In the genomic region with DNA sequence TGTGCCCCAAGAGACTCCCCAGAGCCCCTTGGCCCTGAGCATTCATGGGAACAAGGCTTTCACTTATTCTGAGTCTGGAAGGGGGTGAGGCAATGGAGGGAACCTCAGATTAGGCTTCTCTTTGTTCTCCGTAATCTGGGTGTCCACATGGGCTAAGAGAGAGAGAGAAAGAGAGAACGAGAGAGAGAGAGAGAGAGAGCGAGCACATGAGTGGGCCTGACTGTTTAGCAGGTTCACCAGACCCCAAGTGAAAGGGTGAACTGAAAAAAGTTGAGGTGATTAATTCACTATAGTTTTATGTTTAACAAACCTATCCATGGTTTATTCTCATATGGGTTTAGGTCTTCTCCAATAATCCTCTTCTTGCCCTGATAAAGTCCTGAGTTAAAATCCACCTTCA, we compare ENCODE assay signal across 26 cellular contexts.
"Had no signal": no experiment of that assay in that cellular context is flagged by ENCODE, and none has a peak within 500 bp of the region (broad histone marks: within the 10 kb centered on the region; RNA-seq: fewer than 3 reads in every experiment).

No MANE protein-coding gene starts in this region.

- H3K4me1 ChIP-seq: testis, uterus, vagina had no signal

- DNase-seq: stimulated activated CD4-positive, alpha-beta T cell treated with anti-CD3 and anti-CD28 coated beads, Interleukin-2, amount 100 ng/mL, for 48 hours; stimulated activated CD4-positive, alpha-beta T cell treated with anti-CD3 and anti-CD28 coated beads, Interleukin-4, amount 100 ng/mL, for 1 hour; stimulated activated CD4-positive, alpha-beta T cell treated with anti-CD3 and anti-CD28 coated beads, Interleukin-4, amount 100 ng/mL, for 24 hours; stimulated activated CD4-positive, alpha-beta T cell treated with anti-CD3 and anti-CD28 coated beads, Interleukin-4, amount 100 ng/mL, for 4 hours; stimulated activated CD8-positive, alpha-beta memory T cell treated with anti-CD3 and anti-CD28 coated beads, Interleukin-4, amount 100 ng/mL, for 48 hours; stimulated activated naive B cell treated with anti-CD40 and anti-IgM and Interleukin-4, amounts not matched to agents 10 μg/mL and 1 μg/mL and 100 μg/mL, for 72 hours; stimulated activated naive CD4-positive, alpha-beta T cell; stimulated activated naive CD4-positive, alpha-beta T cell treated with Interleukin-2 at 50 U/mL for 16 hours; stimulated activated naive CD8-positive, alpha-beta T cell treated with anti-CD3 and anti-CD28 coated beads, Interleukin-15, amount 100 ng/mL, for 72 hours; stimulated activated naive CD8-positive, alpha-beta T cell treated with anti-CD3 and anti-CD28 coated beads, Interleukin-15, Interleukin-2, amounts not matched to agents 100 U/mL and 50 U/mL, for 24 hours; stomach; substantia nigra; testis; thyroid gland; tibial artery; transverse colon; trophoblast cell; upper lobe of left lung; upper lobe of right lung; uterus had no signal

- ATAC-seq: stimulated activated effector memory CD8-positive, alpha-beta T cell treated with anti-CD3 and anti-CD28 coated beads, Interleukin-12 subunit alpha, Interleukin-12 subunit beta, amount 100 ng/mL, for 72 hours; stimulated activated memory B cell treated with anti-CD40 and anti-IgM and Interleukin-4, amounts not matched to agents 10 μg/mL and 1 μg/mL and 100 μg/mL, for 72 hours; stimulated activated naive B cell treated with anti-CD40 and anti-IgM and Interleukin-4, amounts not matched to agents 10 μg/mL and 1 μg/mL and 100 μg/mL, for 72 hours; stimulated activated naive CD8-positive, alpha-beta T cell treated with anti-CD3 and anti-CD28 coated beads, Interleukin-15, amount 100 ng/mL, for 72 hours; stimulated activated naive CD8-positive, alpha-beta T cell treated with anti-CD3 and anti-CD28 coated beads, Interleukin-15, Interleukin-2, amounts not matched to agents 100 U/mL and 50 U/mL, for 24 hours; upper lobe of right lung had no signal

- H3K36me3 ChIP-seq: stomach, suprapubic skin, thoracic aorta, thyroid gland, tibial artery, tibial nerve, transverse colon, upper lobe of left lung, upper lobe of right lung, uterus, vagina had no signal

- H3K9me3 ChIP-seq: stomach, suprapubic skin, testis, thoracic aorta, thyroid gland, tibial artery, transverse colon, upper lobe of left lung, upper lobe of right lung, uterus, vagina had no signal

- H3K27ac ChIP-seq: stomach, suprapubic skin, testis, thoracic aorta, thyroid gland, tibial artery, tibial nerve, transverse colon, upper lobe of left lung, upper lobe of right lung, uterus, vagina had no signal

- H3K4me3 ChIP-seq: stomach, suprapubic skin, testis, thoracic aorta, thyroid gland, tibial artery, tibial nerve, transverse colon, upper lobe of left lung, upper lobe of right lung, uterus, vagina had no signal
